Comparison of ENCODE assay signal across 8 cellular contexts in genomic region chr15:65611888-65612615, GRCh38. TPM values are rescaled to one million over a fixed set of nuclear protein-coding genes. Genes with fewer than 3 reads are reported as not detected.
A peak's percentile ranks its signal among the peaks of the same experiment; 100 is the strongest.
DNase-seq lines count a peak whose midpoint lies in the region; ATAC-seq and TF ChIP-seq lines count a peak whose summit lies in the region.

No MANE protein-coding gene starts in this region.

- peaks cover 14% of the 10 kb centered on the region for H3K79me1 ChIP-seq in mesenchymal stem cell (replicated peaks; ENCODE audit: low read length, poor library complexity, severe bottlenecking)

- WGBS in body of pancreas, 2 donors: 74 to 88% methylated on average over 4 to 5 of the region's 5 CpGs
- 94% methylated on average over 5 of the region's 5 CpGs for WGBS in mesenchymal stem cell

- peak overlapping the region in 1 of 2 experiments; percentile 74 for H3K23ac ChIP-seq in mesenchymal stem cell (ENCODE audit: low read length in 2 of 2)

- no peak overlapping the region for H3K14ac ChIP-seq in mesenchymal stem cell (ENCODE audit: low read length in 2 of 2)

- peak overlapping the region in 1 of 2 experiments; percentile 18 for H3K18ac ChIP-seq in mesenchymal stem cell (ENCODE audit: low read depth in 1 of 2, low read length in 2 of 2)

- peak overlapping the region; percentile 77 to 90 for H3K4ac ChIP-seq in mesenchymal stem cell (ENCODE audit: low read depth in 1 of 2, low read length in 2 of 2)

- H4K8ac ChIP-seq in mesenchymal stem cell (ENCODE audit: low read length): peak overlapping the region; percentile 99

- no peak for TF ChIP-seq POLR2A in body of pancreas (IDR thresholded peaks at IDR 0.05)

- H2BK15ac ChIP-seq in mesenchymal stem cell (ENCODE audit: low read depth, poor library complexity, severe bottlenecking): peak overlapping the region; percentile 33

- no peak overlapping the region for H2BK120ac ChIP-seq in mesenchymal stem cell (ENCODE audit: low read depth, low read length)

- H2BK5ac ChIP-seq in mesenchymal stem cell (ENCODE audit: low read depth, low read length, poor library complexity, severe bottlenecking): no peak overlapping the region

- H3K4me1 ChIP-seq in left ventricle myocardium inferior: peaks cover 33% of the 10 kb centered on the region
- peaks cover 25% of the 10 kb centered on the region for H3K4me1 ChIP-seq in body of pancreas
- H3K4me1 ChIP-seq in mesenchymal stem cell (ENCODE audit: control insufficient read depth, insufficient read depth, low read depth, low read length): peaks cover 18% of the 10 kb centered on the region

- H3K27ac ChIP-seq in left ventricle myocardium inferior (replicated peaks) (peak overlapping the region; percentile 98), body of pancreas (peak overlapping the region; percentile 74 to 93 (median 90)), mesenchymal stem cell (ENCODE audit: low read length, poor library complexity, severe bottlenecking) (peak overlapping the region; percentile 97)

- no peaks in the 10 kb centered on the region for H3K27me3 ChIP-seq in left ventricle myocardium inferior (ENCODE audit: low read depth)
- H3K27me3 ChIP-seq in body of pancreas: no peaks in the 10 kb centered on the region
- H3K27me3 ChIP-seq in mesenchymal stem cell (ENCODE audit: control insufficient read depth in 1 of 2, insufficient read depth in 1 of 2, low read length in 2 of 2): no peaks in the 10 kb centered on the region

- intact Hi-C loops in left ventricle myocardium inferior (cut with micrococcal nuclease) (no loop called here), left cardiac atrium (cut with DNase I) (no loop called here), body of pancreas (cut with DNase I) (no loop called here)

- H3K9ac ChIP-seq in mesenchymal stem cell (ENCODE audit: low read length): peak overlapping the region; percentile 95

- no peak for ATAC-seq in left cardiac atrium
- no peak for ATAC-seq in body of pancreas
- no peak for ATAC-seq in GM18498 (IDR thresholded peaks at IDR 0.05; ENCODE audit: unreplicated experiment)

- peak overlapping the region; percentile 73 for H3K4me2 ChIP-seq in mesenchymal stem cell (ENCODE audit: low read length, poor library complexity, severe bottlenecking)

- H3K9me3 ChIP-seq in left ventricle myocardium inferior (replicated peaks) (no peaks in the 10 kb centered on the region), body of pancreas (no peaks in the 10 kb centered on the region), mesenchymal stem cell (ENCODE audit: control insufficient read depth, low read length) (no peaks in the 10 kb centered on the region)

- H2BK12ac ChIP-seq in mesenchymal stem cell (ENCODE audit: low read length in 2 of 2): peak overlapping the region; percentile 15 to 63

- peak overlapping the region; percentile 89 for H3K4me3 ChIP-seq in left ventricle myocardium inferior
- no peak overlapping the region for H3K4me3 ChIP-seq in body of pancreas
- peak overlapping the region in 1 of 2 experiments; percentile 82 for H3K4me3 ChIP-seq in mesenchymal stem cell (ENCODE audit: insufficient read depth in 1 of 2, low read depth in 1 of 2, low read length in 2 of 2)

- H3K36me3 ChIP-seq in left ventricle myocardium inferior: no peaks in the 10 kb centered on the region
- no peaks in the 10 kb centered on the region for H3K36me3 ChIP-seq in body of pancreas (replicated peaks in 1 of 2; ENCODE audit: insufficient read depth in 1 of 2, low read depth in 2 of 2)
- peaks cover 3 to 4% of the 10 kb centered on the region in 2 experiments for H3K36me3 ChIP-seq in mesenchymal stem cell (ENCODE audit: control insufficient read depth in 1 of 2, insufficient read depth in 2 of 2, low read depth in 1 of 2, low read length in 2 of 2)

- H4K91ac ChIP-seq in mesenchymal stem cell (ENCODE audit: low read length): peak overlapping the region; percentile 74

- peak overlapping the region; percentile 83 for H2AK5ac ChIP-seq in mesenchymal stem cell (ENCODE audit: low read length, severe bottlenecking)

- H2AFZ ChIP-seq in mesenchymal stem cell (ENCODE audit: low read depth, low read length): peak overlapping the region; percentile 57

- TF ChIP-seq CTCF in left ventricle myocardium inferior (IDR thresholded peaks at IDR 0.05; ENCODE audit: borderline replicate concordance) (no peak), body of pancreas (IDR thresholded peaks at IDR 0.05) (no peak)

- DNase-seq in left ventricle myocardium inferior (no peak), left cardiac atrium (no peak), body of pancreas (no peak), mesenchymal stem cell (no peak), ureter (ENCODE audit: low spot score) (no peak), UCSD-AML1 (lab: John Stamatoyannopoulos, UW; ENCODE audit: unreplicated experiment) (no peak), HCEC 1CT (no peak)

RNA-seq across cellular contexts. Expression of gene INTS14, which starts 1.1 kb away (rescaled TPM):
- total RNA-seq in left ventricle myocardium inferior: 12.2 TPM
- total RNA-seq in left cardiac atrium: 10 to 100 TPM; 15.3 to 17.8 TPM
- 10 to 100 TPM; 26.0 to 28.3 TPM for total RNA-seq in body of pancreas
- 22.2 TPM for polyA plus RNA-seq in mesenchymal stem cell (2013, experiment 1 of 2)
- 22.1 TPM for polyA plus RNA-seq in mesenchymal stem cell (2013, experiment 2 of 2)
- total RNA-seq in ureter: 57.2 TPM

RNA-seq across cellular contexts. Expression of gene SLC24A1, which starts 9.7 kb away (rescaled TPM):
- total RNA-seq in left ventricle myocardium inferior (2.3 TPM), left cardiac atrium (1 to 10 TPM; 2.5 to 3.0 TPM), body of pancreas (1 to 10 TPM; 3.6 to 9.6 TPM), ureter (24.9 TPM)
- 6.1 TPM for polyA plus RNA-seq in mesenchymal stem cell (2013, experiment 1 of 2)
- polyA plus RNA-seq in mesenchymal stem cell (2013, experiment 2 of 2): 5.1 TPM
